Comparison of ENCODE assay signal across 8 cellular contexts in genomic region chr18:54357082-54357659, GRCh38. TPM values are rescaled to one million over a fixed set of nuclear protein-coding genes. Genes with fewer than 3 reads are reported as not detected.
DNase-seq lines count a peak whose midpoint lies in the region; ATAC-seq, FAIRE-seq and TF ChIP-seq lines count a peak whose summit lies in the region.

No MANE protein-coding gene starts in this region.

- 2% methylated on average over 15 of the region's 15 CpGs for WGBS in pancreas, 2 donors

- peak overlapping the region; percentile 100 for H3K4me3 Mint-ChIP-seq in activated naive CD4-positive, alpha-beta T cell treated with anti-CD3 and anti-CD28 coated beads, Interleukin-2, amount 50 U/mL, for 24 hours

- FAIRE-seq in pancreas (lab: Jason Lieb, UNC), result no peak

- peaks cover 2% of the 10 kb centered on the region for H3K27me3 Mint-ChIP-seq in activated naive CD4-positive, alpha-beta T cell treated with anti-CD3 and anti-CD28 coated beads, Interleukin-2, amount 50 U/mL, for 24 hours

- no peaks in the 10 kb centered on the region for H3K9me3 Mint-ChIP-seq in activated naive CD4-positive, alpha-beta T cell treated with anti-CD3 and anti-CD28 coated beads, Interleukin-2, amount 50 U/mL, for 24 hours

- peaks cover 0 to 6% (median 0%) of the 10 kb centered on the region in 3 donors for H3K4me1 ChIP-seq in pancreas

- no peaks in the 10 kb centered on the region for H4K20me1 ChIP-seq in SU-DHL-6 (ENCODE audit: low read depth, low read length)

- peaks cover 4% of the 10 kb centered on the region; the same call in 1 of the 2 replicates for H3K79me2 ChIP-seq in SU-DHL-6 (ENCODE audit: insufficient read depth, low read length)

- peaks cover 20% of the 10 kb centered on the region for H3K4me1 Mint-ChIP-seq in activated naive CD4-positive, alpha-beta T cell treated with anti-CD3 and anti-CD28 coated beads, Interleukin-2, amount 50 U/mL, for 24 hours

- ATAC-seq in HG03135 (IDR thresholded peaks at IDR 0.05; ENCODE audit: unreplicated experiment) (peak; percentile 41), pancreas (peak in 2 of 4 donors; percentile 23 to 65), GM18517 (IDR thresholded peaks at IDR 0.05; ENCODE audit: unreplicated experiment) (no peak)

- H3K27ac Mint-ChIP-seq in activated naive CD4-positive, alpha-beta T cell treated with anti-CD3 and anti-CD28 coated beads, Interleukin-2, amount 50 U/mL, for 24 hours, result peak overlapping the region; percentile 97

- H3K9me3 ChIP-seq in SU-DHL-6 (ENCODE audit: insufficient read depth, low read length) (no peaks in the 10 kb centered on the region), pancreas (no peaks in the 10 kb centered on the region)

- H3K27ac ChIP-seq in SU-DHL-6 (ENCODE audit: low read depth, low read length) (peak overlapping the region; percentile 17; the same call in 1 of the 2 replicates), pancreas (peak overlapping the region in 1 of 4 donors; percentile 22)

- H3K36me3 Mint-ChIP-seq in activated naive CD4-positive, alpha-beta T cell treated with anti-CD3 and anti-CD28 coated beads, Interleukin-2, amount 50 U/mL, for 24 hours, result peaks cover 3% of the 10 kb centered on the region

- H3K9me2 ChIP-seq in SU-DHL-6 (replicated peaks; ENCODE audit: insufficient read depth, low read length), result no peaks in the 10 kb centered on the region

- peak overlapping the region; percentile 89 for H3K4me3 ChIP-seq in SU-DHL-6 (ENCODE audit: insufficient read depth, low read length, poor library complexity, severe bottlenecking)
- peak overlapping the region; percentile 82 for H3K4me3 ChIP-seq in fibroblast of mammary gland (ENCODE audit: control insufficient read depth, low read depth, low read length)
- peak overlapping the region; percentile 38 to 73 (median 55) for H3K4me3 ChIP-seq in pancreas

- peak overlapping the region; percentile 75 for H3K4me2 ChIP-seq in SU-DHL-6 (ENCODE audit: low read depth, low read length, poor library complexity, severe bottlenecking)

- DNase-seq in activated naive CD4-positive, alpha-beta T cell treated with anti-CD3 and anti-CD28 coated beads, Interleukin-2, amount 50 U/mL, for 16 hours, result no peak
- DNase-seq in fibroblast of mammary gland (ENCODE audit: low read depth) (no peak), pancreas (no peak), 8988T (no peak)

- no peaks in the 10 kb centered on the region for H3K27me3 ChIP-seq in SU-DHL-6 (ENCODE audit: low read length)
- H3K27me3 ChIP-seq in pancreas, result peaks cover 0 to 12% (median 0%) of the 10 kb centered on the region in 4 donors

- TF ChIP-seq CTCF in SU-DHL-6 (IDR thresholded peaks at IDR 0.05; ENCODE audit: insufficient read depth, low read length, poor library complexity, severe bottlenecking) (no peak), fibroblast of mammary gland (conservative IDR thresholded peaks at IDR 0.05; ENCODE audit: control insufficient read depth, insufficient read depth, low read depth, low read length) (no peak), pancreas (IDR thresholded peaks at IDR 0.05) (no peak)

- intact Hi-C loops in pancreas (cut with DNase I), result no loop called here

- peaks cover 18% of the 10 kb centered on the region for H3K36me3 ChIP-seq in SU-DHL-6 (ENCODE audit: low read length)
- H3K36me3 ChIP-seq in pancreas, result no peaks in the 10 kb centered on the region

- H3F3A ChIP-seq in SU-DHL-6 (ENCODE audit: insufficient read depth), result peaks cover 19% of the 10 kb centered on the region; the same call in 1 of the 2 replicates

- H3K9ac ChIP-seq in SU-DHL-6 (ENCODE audit: low read length), result peak overlapping the region; percentile 89

- peak overlapping the region; percentile 100 for H2AFZ ChIP-seq in SU-DHL-6 (ENCODE audit: low read depth, low read length, severe bottlenecking)

RNA-seq across cellular contexts. Expression of gene STARD6, which starts 0.5 kb away (rescaled TPM):
- not detected for total RNA-seq in pancreas
- not detected for polyA plus RNA-seq in pancreas

RNA-seq across cellular contexts. Expression of gene C18orf54, which starts 0.5 kb away (rescaled TPM):
- 1 to 10 TPM in 1 of 6 donors, under 1 TPM in 5; 0.14 to 1.4 (median 0.34) TPM for total RNA-seq in pancreas
- polyA plus RNA-seq in pancreas, result under 1 TPM; 0.19 to 0.26 TPM
